ENCODE assay signal across 17 cellular contexts in genomic region chr2:177398290-177398683, GRCh38. TPM values are rescaled to one million over a fixed set of nuclear protein-coding genes. Genes with fewer than 3 reads are reported as not detected.
A peak's percentile ranks its signal among the peaks of the same experiment; 100 is the strongest.
DNase-seq lines count a peak whose midpoint lies in the region; ATAC-seq, FAIRE-seq and TF ChIP-seq lines count a peak whose summit lies in the region.
"Had no signal": no experiment of that assay in that cellular context is flagged by ENCODE, and none has a peak within 500 bp of the region (broad histone marks: within the 10 kb centered on the region; RNA-seq: fewer than 3 reads in every experiment).

No MANE protein-coding gene starts in this region.

- H3K36me3 ChIP-seq in SJSA1 = peaks cover 8% of the 10 kb centered on the region; the same call in 1 of the 2 replicates
- H3K36me3 ChIP-seq in sigmoid colon = no peaks in the 10 kb centered on the region
- H3K36me3 ChIP-seq: adrenal gland, pancreas had no signal

- peak; percentile 33 for FAIRE-seq in H54 (lab: Jason Lieb, UNC)
- FAIRE-seq: GM12892, pancreas had no signal

- no peak for TF ChIP-seq EP300 in sigmoid colon (IDR thresholded peaks at IDR 0.05)

- H3K27me3 ChIP-seq in SJSA1 (replicated peaks) (no peaks in the 10 kb centered on the region), sigmoid colon (no peaks in the 10 kb centered on the region)
- H3K27me3 ChIP-seq: adrenal gland, pancreas had no signal

- WGBS in sigmoid colon, 2 donors = 89 to 91% methylated on average over 1 of the region's 1 CpG

- intact Hi-C loops in sigmoid colon (cut with DNase I) = no loop called here

- H3K9me3 ChIP-seq in SJSA1 (replicated peaks) (no peaks in the 10 kb centered on the region), sigmoid colon (no peaks in the 10 kb centered on the region)
- H3K9me3 ChIP-seq: adrenal gland, pancreas had no signal

- no peak for ATAC-seq in HG03097 (IDR thresholded peaks at IDR 0.05; ENCODE audit: low FRiP score, unreplicated experiment)

- no peak for TF ChIP-seq POLR2A in H54 (IDR thresholded peaks at IDR 0.05; ENCODE audit: low read depth, low read length)
- TF ChIP-seq POLR2A in sigmoid colon (IDR thresholded peaks at IDR 0.05) = no peak

- H3K4me1 ChIP-seq in SJSA1 (replicated peaks) (peaks cover 59% of the 10 kb centered on the region), sigmoid colon (peaks cover 0 to 88% (median 50%) of the 10 kb centered on the region in 4 donors)

- H3K27ac ChIP-seq in SJSA1 = peak overlapping the region; percentile 98
- peak overlapping the region; percentile 75 for H3K27ac ChIP-seq in epithelial cell of prostate
- peak overlapping the region in 3 of 4 donors; percentile 34 to 70 (median 58) for H3K27ac ChIP-seq in sigmoid colon

- H3K4me3 ChIP-seq in SJSA1 (no peak overlapping the region), sigmoid colon (no peak overlapping the region)
- H3K4me3 ChIP-seq: adrenal gland, pancreas, skin epidermis had no signal

- no peak for TF ChIP-seq CTCF in sigmoid colon (IDR thresholded peaks at IDR 0.05)

- no peak for DNase-seq in H54 (ENCODE audit: insufficient read length, low spot score)
- no peak for DNase-seq in SJSA1 (ENCODE audit: low read depth in 1 of 2, low spot score in 2 of 2)
- no peak for DNase-seq in epithelial cell of prostate (ENCODE audit: low read depth, low spot score)
- no peak for DNase-seq in sigmoid colon
- no peak for DNase-seq in HT-29 (ENCODE audit: low spot score)
- no peak for DNase-seq in Kasumi-1 (lab: John Stamatoyannopoulos, UW)
- no peak for DNase-seq in NCI-H1048 (lab: John Stamatoyannopoulos, UW)
- DNase-seq: DMS 273 treated with DMSO at 0.1 percent for 48 hours; Karpas-422; NCI-H146; stimulated activated CD4-positive, alpha-beta T cell treated with anti-CD3 and anti-CD28 coated beads, Interleukin-4, amount 100 ng/mL, for 4 hours; stimulated activated CD8-positive, alpha-beta memory T cell treated with anti-CD3 and anti-CD28 coated beads, Interleukin-4, amount 100 ng/mL, for 48 hours had no signal

RNA-seq across cellular contexts. Expression of gene AGPS, which starts 5.7 kb away (rescaled TPM):
- 112 and 124 TPM in 2 replicates for total RNA-seq in SJSA1 (2014; rRNA removed; shearing (Covaris generic))
- total RNA-seq in sigmoid colon = 10 to 100 TPM; 22.0 to 37.5 (median 34.1) TPM
- polyA plus RNA-seq in sigmoid colon = 10 to 100 TPM; 13.1 to 17.3 (median 13.8) TPM
- 121 and 131 TPM in 2 replicates for total RNA-seq in HT-29 (2014; rRNA removed; shearing (Covaris generic))
